ENCODE assay signal across 1 cellular context in the genomic region with DNA sequence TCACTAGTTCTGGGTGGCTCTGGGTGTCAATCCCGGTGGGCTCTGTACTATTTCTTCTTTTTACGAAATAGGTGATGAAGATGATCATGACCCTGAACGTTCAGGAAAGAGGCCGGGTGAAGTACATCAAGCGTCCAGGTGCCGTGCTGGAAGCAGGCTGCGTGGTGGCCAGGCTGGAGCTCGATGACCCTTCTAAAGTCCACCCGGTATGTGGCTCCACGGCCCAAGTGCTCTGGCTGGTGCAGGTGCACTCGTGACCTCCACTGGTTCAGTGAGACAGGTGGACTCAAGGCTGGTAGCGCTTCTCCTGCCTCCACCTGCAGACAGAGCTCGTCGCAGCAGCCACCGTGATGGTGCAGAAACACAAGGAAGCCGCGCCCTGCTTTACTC.
TF ChIP-seq lines count a peak whose summit lies in the region.

No MANE protein-coding gene starts in this region.

TF ChIP-seq in GM23338, 12 proteins besides CTCF, POLR2A, EP300 and RAD21 (continued from another document):
- TF ChIP-seq, protein P1, sequence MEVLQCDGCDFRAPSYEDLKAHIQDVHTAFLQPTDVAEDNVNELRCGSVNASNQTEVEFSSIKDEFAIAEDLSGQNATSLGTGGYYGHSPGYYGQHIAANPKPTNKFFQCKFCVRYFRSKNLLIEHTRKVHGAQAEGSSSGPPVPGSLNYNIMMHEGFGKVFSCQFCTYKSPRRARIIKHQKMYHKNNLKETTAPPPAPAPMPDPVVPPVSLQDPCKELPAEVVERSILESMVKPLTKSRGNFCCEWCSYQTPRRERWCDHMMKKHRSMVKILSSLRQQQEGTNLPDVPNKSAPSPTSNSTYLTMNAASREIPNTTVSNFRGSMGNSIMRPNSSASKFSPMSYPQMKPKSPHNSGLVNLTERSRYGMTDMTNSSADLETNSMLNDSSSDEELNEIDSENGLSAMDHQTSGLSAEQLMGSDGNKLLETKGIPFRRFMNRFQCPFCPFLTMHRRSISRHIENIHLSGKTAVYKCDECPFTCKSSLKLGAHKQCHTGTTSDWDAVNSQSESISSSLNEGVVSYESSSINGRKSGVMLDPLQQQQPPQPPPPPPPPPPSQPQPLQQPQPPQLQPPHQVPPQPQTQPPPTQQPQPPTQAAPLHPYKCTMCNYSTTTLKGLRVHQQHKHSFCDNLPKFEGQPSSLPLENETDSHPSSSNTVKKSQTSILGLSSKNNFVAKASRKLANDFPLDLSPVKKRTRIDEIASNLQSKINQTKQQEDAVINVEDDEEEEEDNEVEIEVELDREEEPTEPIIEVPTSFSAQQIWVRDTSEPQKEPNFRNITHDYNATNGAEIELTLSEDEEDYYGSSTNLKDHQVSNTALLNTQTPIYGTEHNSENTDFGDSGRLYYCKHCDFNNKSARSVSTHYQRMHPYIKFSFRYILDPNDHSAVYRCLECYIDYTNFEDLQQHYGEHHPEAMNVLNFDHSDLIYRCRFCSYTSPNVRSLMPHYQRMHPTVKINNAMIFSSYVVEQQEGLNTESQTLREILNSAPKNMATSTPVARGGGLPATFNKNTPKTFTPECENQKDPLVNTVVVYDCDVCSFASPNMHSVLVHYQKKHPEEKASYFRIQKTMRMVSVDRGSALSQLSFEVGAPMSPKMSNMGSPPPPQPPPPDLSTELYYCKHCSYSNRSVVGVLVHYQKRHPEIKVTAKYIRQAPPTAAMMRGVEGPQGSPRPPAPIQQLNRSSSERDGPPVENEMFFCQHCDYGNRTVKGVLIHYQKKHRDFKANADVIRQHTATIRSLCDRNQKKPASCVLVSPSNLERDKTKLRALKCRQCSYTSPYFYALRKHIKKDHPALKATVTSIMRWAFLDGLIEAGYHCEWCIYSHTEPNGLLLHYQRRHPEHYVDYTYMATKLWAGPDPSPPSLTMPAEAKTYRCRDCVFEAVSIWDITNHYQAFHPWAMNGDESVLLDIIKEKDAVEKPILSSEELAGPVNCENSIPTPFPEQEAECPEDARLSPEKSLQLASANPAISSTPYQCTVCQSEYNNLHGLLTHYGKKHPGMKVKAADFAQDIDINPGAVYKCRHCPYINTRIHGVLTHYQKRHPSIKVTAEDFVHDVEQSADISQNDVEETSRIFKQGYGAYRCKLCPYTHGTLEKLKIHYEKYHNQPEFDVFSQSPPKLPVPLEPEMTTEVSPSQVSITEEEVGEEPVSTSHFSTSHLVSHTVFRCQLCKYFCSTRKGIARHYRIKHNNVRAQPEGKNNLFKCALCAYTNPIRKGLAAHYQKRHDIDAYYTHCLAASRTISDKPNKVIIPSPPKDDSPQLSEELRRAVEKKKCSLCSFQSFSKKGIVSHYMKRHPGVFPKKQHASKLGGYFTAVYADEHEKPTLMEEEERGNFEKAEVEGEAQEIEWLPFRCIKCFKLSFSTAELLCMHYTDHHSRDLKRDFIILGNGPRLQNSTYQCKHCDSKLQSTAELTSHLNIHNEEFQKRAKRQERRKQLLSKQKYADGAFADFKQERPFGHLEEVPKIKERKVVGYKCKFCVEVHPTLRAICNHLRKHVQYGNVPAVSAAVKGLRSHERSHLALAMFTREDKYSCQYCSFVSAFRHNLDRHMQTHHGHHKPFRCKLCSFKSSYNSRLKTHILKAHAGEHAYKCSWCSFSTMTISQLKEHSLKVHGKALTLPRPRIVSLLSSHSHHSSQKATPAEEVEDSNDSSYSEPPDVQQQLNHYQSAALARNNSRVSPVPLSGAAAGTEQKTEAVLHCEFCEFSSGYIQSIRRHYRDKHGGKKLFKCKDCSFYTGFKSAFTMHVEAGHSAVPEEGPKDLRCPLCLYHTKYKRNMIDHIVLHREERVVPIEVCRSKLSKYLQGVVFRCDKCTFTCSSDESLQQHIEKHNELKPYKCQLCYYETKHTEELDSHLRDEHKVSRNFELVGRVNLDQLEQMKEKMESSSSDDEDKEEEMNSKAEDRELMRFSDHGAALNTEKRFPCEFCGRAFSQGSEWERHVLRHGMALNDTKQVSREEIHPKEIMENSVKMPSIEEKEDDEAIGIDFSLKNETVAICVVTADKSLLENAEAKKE (CRISPR knock-in tag; IDR thresholded peaks at IDR 0.05), result no peak
- TF ChIP-seq, protein P2, sequence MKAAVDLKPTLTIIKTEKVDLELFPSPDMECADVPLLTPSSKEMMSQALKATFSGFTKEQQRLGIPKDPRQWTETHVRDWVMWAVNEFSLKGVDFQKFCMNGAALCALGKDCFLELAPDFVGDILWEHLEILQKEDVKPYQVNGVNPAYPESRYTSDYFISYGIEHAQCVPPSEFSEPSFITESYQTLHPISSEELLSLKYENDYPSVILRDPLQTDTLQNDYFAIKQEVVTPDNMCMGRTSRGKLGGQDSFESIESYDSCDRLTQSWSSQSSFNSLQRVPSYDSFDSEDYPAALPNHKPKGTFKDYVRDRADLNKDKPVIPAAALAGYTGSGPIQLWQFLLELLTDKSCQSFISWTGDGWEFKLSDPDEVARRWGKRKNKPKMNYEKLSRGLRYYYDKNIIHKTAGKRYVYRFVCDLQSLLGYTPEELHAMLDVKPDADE (IDR thresholded peaks at IDR 0.05), result no peak
- no peak for TF ChIP-seq ZNF331 (CRISPR knock-in tag; IDR thresholded peaks at IDR 0.05; ENCODE audit: low read depth)
- TF ChIP-seq, protein P3, sequence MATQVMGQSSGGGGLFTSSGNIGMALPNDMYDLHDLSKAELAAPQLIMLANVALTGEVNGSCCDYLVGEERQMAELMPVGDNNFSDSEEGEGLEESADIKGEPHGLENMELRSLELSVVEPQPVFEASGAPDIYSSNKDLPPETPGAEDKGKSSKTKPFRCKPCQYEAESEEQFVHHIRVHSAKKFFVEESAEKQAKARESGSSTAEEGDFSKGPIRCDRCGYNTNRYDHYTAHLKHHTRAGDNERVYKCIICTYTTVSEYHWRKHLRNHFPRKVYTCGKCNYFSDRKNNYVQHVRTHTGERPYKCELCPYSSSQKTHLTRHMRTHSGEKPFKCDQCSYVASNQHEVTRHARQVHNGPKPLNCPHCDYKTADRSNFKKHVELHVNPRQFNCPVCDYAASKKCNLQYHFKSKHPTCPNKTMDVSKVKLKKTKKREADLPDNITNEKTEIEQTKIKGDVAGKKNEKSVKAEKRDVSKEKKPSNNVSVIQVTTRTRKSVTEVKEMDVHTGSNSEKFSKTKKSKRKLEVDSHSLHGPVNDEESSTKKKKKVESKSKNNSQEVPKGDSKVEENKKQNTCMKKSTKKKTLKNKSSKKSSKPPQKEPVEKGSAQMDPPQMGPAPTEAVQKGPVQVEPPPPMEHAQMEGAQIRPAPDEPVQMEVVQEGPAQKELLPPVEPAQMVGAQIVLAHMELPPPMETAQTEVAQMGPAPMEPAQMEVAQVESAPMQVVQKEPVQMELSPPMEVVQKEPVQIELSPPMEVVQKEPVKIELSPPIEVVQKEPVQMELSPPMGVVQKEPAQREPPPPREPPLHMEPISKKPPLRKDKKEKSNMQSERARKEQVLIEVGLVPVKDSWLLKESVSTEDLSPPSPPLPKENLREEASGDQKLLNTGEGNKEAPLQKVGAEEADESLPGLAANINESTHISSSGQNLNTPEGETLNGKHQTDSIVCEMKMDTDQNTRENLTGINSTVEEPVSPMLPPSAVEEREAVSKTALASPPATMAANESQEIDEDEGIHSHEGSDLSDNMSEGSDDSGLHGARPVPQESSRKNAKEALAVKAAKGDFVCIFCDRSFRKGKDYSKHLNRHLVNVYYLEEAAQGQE (IDR thresholded peaks at IDR 0.05; ENCODE audit: unreplicated experiment), result no peak
- TF ChIP-seq EZH2 (IDR thresholded peaks at IDR 0.05; ENCODE audit: low read depth, unreplicated experiment), result no peak
- no peak for TF ChIP-seq NANOG (IDR thresholded peaks at IDR 0.05; ENCODE audit: borderline replicate concordance)
